17 cellular contexts compared by ENCODE assay signal in the genomic region with DNA sequence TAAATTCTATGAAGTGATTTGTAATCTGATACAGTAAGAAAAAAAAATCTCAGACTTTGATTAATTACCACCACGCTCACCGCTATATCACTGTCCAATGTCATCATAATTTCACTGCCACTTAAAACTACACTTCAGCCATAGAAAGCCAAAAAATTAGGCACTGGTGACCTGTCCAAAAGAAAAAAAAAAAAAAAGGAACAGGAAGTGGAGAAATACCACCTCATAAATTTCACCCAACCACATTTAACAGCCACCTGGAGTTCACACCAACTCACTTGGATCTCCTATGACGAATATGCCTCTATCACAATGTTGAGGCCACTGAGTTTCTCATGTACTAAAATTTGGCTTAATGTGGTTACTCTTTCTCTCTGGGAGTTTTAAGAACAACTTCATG.
DNase-seq lines count a peak whose midpoint lies in the region; ATAC-seq, FAIRE-seq and TF ChIP-seq lines count a peak whose summit lies in the region.
"Had no signal": no experiment of that assay in that cellular context is flagged by ENCODE, and none has a peak within 500 bp of the region (broad histone marks: within the 10 kb centered on the region; RNA-seq: fewer than 3 reads in every experiment).

No MANE protein-coding gene starts in this region.

- ATAC-seq in SK-N-SH treated with all-trans-retinoic acid at 6 μM for 48 hours, result no peak

- no peak for FAIRE-seq in urothelium cell line (lab: Jason Lieb, UNC)
- FAIRE-seq: D721Med had no signal

- DNase-seq in SKM-1 treated with dmso at 0.1 percent for 144 hours (lab: John Stamatoyannopoulos, UW; ENCODE audit: unreplicated experiment) (peak; percentile 47), SKM-1 (lab: John Stamatoyannopoulos, UW; ENCODE audit: unreplicated experiment) (no peak), M059J (ENCODE audit: low read depth) (peak; percentile 31), SW480 (ENCODE audit: low spot score) (peak; percentile 31), urothelium cell line (ENCODE audit: low spot score) (peak; percentile 10), NCI-H345 treated with DMSO at 0.1 percent for 48 hours (lab: John Stamatoyannopoulos, UW; ENCODE audit: unreplicated experiment) (no peak), activated T-cell treated with anti-CD3 and anti-CD28 coated beads for 4 hours (no peak)
- DNase-seq: CD8-positive, alpha-beta memory T cell; DMS79; NCI-H1105; NCI-H187 treated with DMSO at 0.1 percent for 48 hours; NCI-H2171 treated with DMSO at 0.1 percent for 48 hours; NCI-H510A; RPMI8226; SIG-M5 had no signal

TF ChIP-seq in SK-N-SH treated with all-trans-retinoic acid at 6 μM for 48 hours, 23 proteins besides CTCF, POLR2A, EP300 and RAD21:
- TF ChIP-seq TOX (CRISPR knock-in tag; IDR thresholded peaks at IDR 0.05; ENCODE audit: borderline replicate concordance), result no peak
- TF ChIP-seq, protein P1, sequence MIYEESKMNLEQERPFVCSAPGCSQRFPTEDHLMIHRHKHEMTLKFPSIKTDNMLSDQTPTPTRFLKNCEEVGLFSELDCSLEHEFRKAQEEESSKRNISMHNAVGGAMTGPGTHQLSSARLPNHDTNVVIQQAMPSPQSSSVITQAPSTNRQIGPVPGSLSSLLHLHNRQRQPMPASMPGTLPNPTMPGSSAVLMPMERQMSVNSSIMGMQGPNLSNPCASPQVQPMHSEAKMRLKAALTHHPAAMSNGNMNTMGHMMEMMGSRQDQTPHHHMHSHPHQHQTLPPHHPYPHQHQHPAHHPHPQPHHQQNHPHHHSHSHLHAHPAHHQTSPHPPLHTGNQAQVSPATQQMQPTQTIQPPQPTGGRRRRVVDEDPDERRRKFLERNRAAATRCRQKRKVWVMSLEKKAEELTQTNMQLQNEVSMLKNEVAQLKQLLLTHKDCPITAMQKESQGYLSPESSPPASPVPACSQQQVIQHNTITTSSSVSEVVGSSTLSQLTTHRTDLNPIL (CRISPR knock-in tag; IDR thresholded peaks at IDR 0.05; ENCODE audit: low read depth), result no peak
- TF ChIP-seq CSDC2 (CRISPR knock-in tag; IDR thresholded peaks at IDR 0.05), result no peak
- no peak for TF ChIP-seq GLIS3 (CRISPR knock-in tag; IDR thresholded peaks at IDR 0.05)
- TF ChIP-seq ESRRG (CRISPR knock-in tag; IDR thresholded peaks at IDR 0.05), result no peak
- no peak for TF ChIP-seq ARNTL (CRISPR knock-in tag; IDR thresholded peaks at IDR 0.05; ENCODE audit: borderline replicate concordance, low read depth)
- no peak for TF ChIP-seq ZFP30 (CRISPR knock-in tag; IDR thresholded peaks at IDR 0.05)
- TF ChIP-seq TCF4 (CRISPR knock-in tag; IDR thresholded peaks at IDR 0.05; ENCODE audit: borderline replicate concordance), result no peak
- TF ChIP-seq PATZ1 (CRISPR knock-in tag; IDR thresholded peaks at IDR 0.05; ENCODE audit: borderline replicate concordance), result no peak
- no peak for TF ChIP-seq SNAI2 (CRISPR knock-in tag; IDR thresholded peaks at IDR 0.05)
- TF ChIP-seq ZNF565 (CRISPR knock-in tag; conservative IDR thresholded peaks at IDR 0.05; ENCODE audit: low read depth), result no peak
- no peak for TF ChIP-seq ZNF8 (CRISPR knock-in tag; IDR thresholded peaks at IDR 0.05)
- no peak for TF ChIP-seq POU6F1 (CRISPR knock-in tag; IDR thresholded peaks at IDR 0.05; ENCODE audit: borderline replicate concordance, low read depth)
- no peak for TF ChIP-seq BACH2 (CRISPR knock-in tag; IDR thresholded peaks at IDR 0.05; ENCODE audit: borderline replicate concordance)
- no peak for TF ChIP-seq RARB (CRISPR knock-in tag; IDR thresholded peaks at IDR 0.05)

Comparison
In these comparisons a context has a peak if more than half of its experiments do, and no peak if none do; other contexts are left out.
1. DNase-seq: peak in SKM-1 treated with dmso at 0.1 percent for 144 hours (single experiment), M059J (single experiment), SW480 (single experiment) and urothelium cell line (single experiment); none in SKM-1 (single experiment), NCI-H345 treated with DMSO at 0.1 percent for 48 hours (single experiment) and activated T-cell treated with anti-CD3 and anti-CD28 coated beads for 4 hours (single experiment).